Comparison of ENCODE assay signal across 13 cellular contexts in the genomic region with DNA sequence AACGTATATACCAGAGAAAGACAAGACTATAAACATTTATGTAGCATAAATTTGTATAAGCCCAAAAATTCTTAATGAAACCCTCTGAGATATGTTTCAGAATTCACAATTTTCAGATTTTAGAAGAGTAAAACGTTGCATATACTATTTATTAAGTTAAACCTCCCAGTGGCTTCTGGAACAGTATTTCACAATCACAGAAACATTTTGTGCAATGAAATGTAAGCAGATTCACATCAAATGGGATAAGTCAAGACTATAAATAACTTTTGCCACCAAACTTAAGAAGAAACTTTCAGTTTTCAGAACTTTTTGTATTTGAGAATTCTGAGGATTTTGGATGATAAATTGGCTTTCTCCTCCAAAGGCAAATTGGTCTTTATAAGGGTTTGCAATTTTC. TPM values are rescaled to one million over a fixed set of nuclear protein-coding genes. Genes with fewer than 3 reads are reported as not detected.
A peak's percentile ranks its signal among the peaks of the same experiment; 100 is the strongest.
DNase-seq lines count a peak whose midpoint lies in the region; TF ChIP-seq lines count a peak whose summit lies in the region.
"Had no signal": no experiment of that assay in that cellular context is flagged by ENCODE, and none has a peak within 500 bp of the region (broad histone marks: within the 10 kb centered on the region; RNA-seq: fewer than 3 reads in every experiment).

No MANE protein-coding gene starts in this region.

- peaks cover 91% of the 10 kb centered on the region for H3K79me2 ChIP-seq in Karpas-422 (ENCODE audit: low read length)

- H3K27ac Mint-ChIP-seq in chondrocyte (ENCODE audit: unreplicated experiment) (peak overlapping the region; percentile 63), osteocyte (ENCODE audit: unreplicated experiment) (peak overlapping the region; percentile 38)
- H3K27ac Mint-ChIP-seq: T-helper 2 cell treated with Interferon-gamma antibody and Interleukin-4, amounts not matched to agents 5 μg/mL and 100 μg/mL, for 36 hours had no signal

- peaks cover 27% of the 10 kb centered on the region for H3K4me1 Mint-ChIP-seq in chondrocyte (ENCODE audit: low read depth)
- H3K4me1 Mint-ChIP-seq in osteocyte (ENCODE audit: unreplicated experiment) = peaks cover 14% of the 10 kb centered on the region

- H3K27me3 ChIP-seq in Karpas-422 (ENCODE audit: low read length) = no peaks in the 10 kb centered on the region

- no peaks in the 10 kb centered on the region for H3K9me3 ChIP-seq in Karpas-422 (ENCODE audit: low read length)

- no peaks in the 10 kb centered on the region for H4K20me1 ChIP-seq in Karpas-422 (ENCODE audit: insufficient read depth, low read depth, low read length)

- H3K4me2 ChIP-seq in Karpas-422 (ENCODE audit: low read depth, low read length, poor library complexity, severe bottlenecking) = peak overlapping the region; percentile 9

- no peak overlapping the region for H2AFZ ChIP-seq in Karpas-422 (ENCODE audit: low read length)

- H3K36me3 Mint-ChIP-seq in chondrocyte (ENCODE audit: low read depth) = peaks cover 6% of the 10 kb centered on the region
- peaks cover 13% of the 10 kb centered on the region for H3K36me3 Mint-ChIP-seq in osteocyte (ENCODE audit: unreplicated experiment)

- DNase-seq in AG08396 (ENCODE audit: low spot score) (peak; percentile 8), Karpas-422 (no peak), chondrocyte (ENCODE audit: low spot score) (no peak), osteocyte (ENCODE audit: extremely low spot score, unreplicated experiment) (no peak), midbrain (lab: John Stamatoyannopoulos, UW) (no peak), T-helper 1 cell (no peak), hypothalamus (lab: John Stamatoyannopoulos, UW) (no peak), GF-D8 (lab: John Stamatoyannopoulos, UW) (no peak)
- DNase-seq: NCI-H1436 treated with DMSO at 0.1 percent for 48 hours; NK-92 treated with Interleukin-12 subunit alpha and Interleukin-12 subunit beta, amount 100 ng/mL, for 24 hours had no signal

- peak overlapping the region; percentile 27 for H3K27ac ChIP-seq in Karpas-422 (ENCODE audit: low read length)
- H3K27ac ChIP-seq: HL-60 had no signal

- no peak overlapping the region for H3K4me3 Mint-ChIP-seq in chondrocyte (ENCODE audit: unreplicated experiment)
- H3K4me3 Mint-ChIP-seq in osteocyte (ENCODE audit: unreplicated experiment) = no peak overlapping the region
- H3K4me3 Mint-ChIP-seq: T-helper 2 cell treated with Interferon-gamma antibody and Interleukin-4, amounts not matched to agents 5 μg/mL and 100 μg/mL, for 36 hours had no signal

- no peaks in the 10 kb centered on the region for H3K9me2 ChIP-seq in Karpas-422 (replicated peaks; ENCODE audit: insufficient read depth, low read length)

- H3K27me3 Mint-ChIP-seq in chondrocyte (ENCODE audit: low read depth) = no peaks in the 10 kb centered on the region
- H3K27me3 Mint-ChIP-seq in osteocyte (ENCODE audit: unreplicated experiment) = no peaks in the 10 kb centered on the region

- H3K9me3 Mint-ChIP-seq in chondrocyte (ENCODE audit: low read depth) = no peaks in the 10 kb centered on the region
- no peaks in the 10 kb centered on the region for H3K9me3 Mint-ChIP-seq in osteocyte (ENCODE audit: unreplicated experiment)
- H3K9me3 Mint-ChIP-seq: T-helper 2 cell treated with Interferon-gamma antibody and Interleukin-4, amounts not matched to agents 5 μg/mL and 100 μg/mL, for 36 hours had no signal

- no peak overlapping the region for H3K4me3 ChIP-seq in Karpas-422 (ENCODE audit: low read length)
- H3K4me3 ChIP-seq: lung had no signal

- TF ChIP-seq CTCF in chondrocyte (IDR thresholded peaks at IDR 0.05) (no peak), osteocyte (IDR thresholded peaks at IDR 0.05) (no peak)

- peaks cover 25% of the 10 kb centered on the region for H3K4me1 ChIP-seq in Karpas-422 (ENCODE audit: low read length)

- H3K9ac ChIP-seq in Karpas-422 (ENCODE audit: low read length) = no peak overlapping the region

- peaks cover 39% of the 10 kb centered on the region for H3K36me3 ChIP-seq in Karpas-422 (ENCODE audit: insufficient read depth, low read length)

RNA-seq across cellular contexts. Expression of a gene that starts 9.2 kb away (rescaled TPM):
- total RNA-seq in Karpas-422 (2014; rRNA removed; shearing (Covaris generic); ENCODE audit: low replicate concordance) = 119 and 153 TPM in 2 replicates
- total RNA-seq in chondrocyte = 53.9 to 71.7 TPM (median 70.4 TPM) in 3 replicates
- 87.3 and 93.9 TPM in 2 replicates for total RNA-seq in osteocyte
